Comparison of ENCODE assay signal across 8 cellular contexts in genomic region chr14:26282011-26282410, GRCh38.
DNase-seq lines count a peak whose midpoint lies in the region.
"Not testable (repeated sequence)": the region's sequence is repeated elsewhere in the genome, so short reads cannot be mapped to it uniquely, and the experiment has no call there.

No MANE protein-coding gene starts in this region.

- H3K27ac ChIP-seq in HUES48 (ENCODE audit: low read depth, low read length) (peak overlapping the region; percentile 4), angular gyrus (ENCODE audit: low read depth, low read length) (peak overlapping the region; percentile 34), epithelial cell of prostate (peak overlapping the region; percentile 80)

- DNase-seq in COLO668 (lab: John Stamatoyannopoulos, UW; ENCODE audit: unreplicated experiment) (peak; percentile 62), NCI-H2029 treated with DMSO at 0.1 percent for 48 hours (lab: John Stamatoyannopoulos, UW) (peak; percentile 44), NCI-H774 (lab: John Stamatoyannopoulos, UW) (peak; percentile 90), midbrain (lab: John Stamatoyannopoulos, UW) (peak; percentile 35), superior temporal gyrus (ENCODE audit: extremely low spot score) (peak; percentile 52)
- DNase-seq in epithelial cell of prostate (ENCODE audit: low read depth, low spot score), result not testable (repeated sequence)

- not testable (repeated sequence) for H3K9me3 ChIP-seq in HUES48 (ENCODE audit: control insufficient read depth, insufficient read depth, low read length)

- H3K4me3 ChIP-seq in HUES48 (ENCODE audit: low read depth, low read length), result not testable (repeated sequence)

- H3K27me3 ChIP-seq in HUES48 (ENCODE audit: control insufficient read depth, insufficient read depth, low read length), result not testable (repeated sequence)

- peak overlapping the region; percentile 32; the same call in 1 of the 2 replicates for H3K9ac ChIP-seq in HUES48 (ENCODE audit: low read depth, low read length)

- H3K36me3 ChIP-seq in HUES48 (ENCODE audit: control insufficient read depth, insufficient read depth, low read length), result not testable (repeated sequence)

- peaks cover 29% of the 10 kb centered on the region for H3K4me1 ChIP-seq in HUES48 (ENCODE audit: control insufficient read depth, insufficient read depth, low read length)

Comparison
In these comparisons a context has a peak if more than half of its experiments do, and no peak if none do; other contexts are left out.
1. H3K27ac ChIP-seq: peak in every context shown above with its lines; median percentile 80 in epithelial cell of prostate; 34 in angular gyrus; 4 in HUES48.